ENCODE assay signal across 9 cellular contexts in the genomic region with DNA sequence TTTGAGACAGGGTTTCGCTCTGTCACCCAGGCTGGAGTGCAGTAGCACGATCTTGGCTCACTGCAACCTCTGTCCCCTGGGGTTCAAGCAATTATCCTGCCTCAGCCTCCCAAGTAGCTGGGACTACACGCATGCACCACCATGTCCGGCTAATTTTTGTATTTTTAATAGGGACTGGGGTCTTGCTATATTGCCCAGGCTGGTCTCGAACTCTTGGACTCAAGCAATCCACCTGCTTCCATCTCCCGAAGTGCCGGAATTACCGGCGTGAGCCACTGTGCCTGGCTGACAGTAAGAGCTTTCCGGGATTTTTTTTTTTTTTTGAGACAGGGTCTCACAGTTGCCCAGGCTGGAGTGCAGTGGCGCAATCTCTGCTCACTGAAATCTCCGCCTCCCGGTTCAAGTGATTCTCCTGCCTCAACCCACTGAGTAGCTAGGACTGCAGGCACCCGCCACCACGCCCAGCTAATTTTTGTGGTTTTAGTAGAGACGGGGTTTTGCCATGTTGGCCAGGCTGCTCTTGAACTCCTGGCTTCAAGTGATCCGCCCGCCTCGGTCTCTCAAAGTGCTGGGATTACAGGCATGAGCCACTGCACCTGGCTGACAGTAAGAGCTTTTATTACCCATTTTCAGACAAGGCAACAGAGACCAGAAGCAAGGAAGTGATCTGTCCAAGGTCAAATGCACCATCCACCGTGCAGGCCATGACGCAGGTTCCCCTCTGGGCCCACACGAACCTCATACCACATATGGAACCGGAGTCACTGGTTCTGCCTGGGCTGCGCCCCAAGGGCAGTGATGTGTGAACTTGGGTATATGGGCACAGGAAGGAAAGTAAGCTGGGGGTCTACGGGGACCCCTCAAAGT. TPM values are rescaled to one million over a fixed set of nuclear protein-coding genes. Genes with fewer than 3 reads are reported as not detected.
DNase-seq lines count a peak whose midpoint lies in the region; ATAC-seq, FAIRE-seq and TF ChIP-seq lines count a peak whose summit lies in the region.
"Had no signal": no experiment of that assay in that cellular context is flagged by ENCODE, and none has a peak within 500 bp of the region (broad histone marks: within the 10 kb centered on the region; RNA-seq: fewer than 3 reads in every experiment).

No MANE protein-coding gene starts in this region.

- intact Hi-C loops in kidney (cut with DNase I) (no loop called here), upper lobe of right lung (cut with DNase I) (no loop called here)

- peak; percentile 28 for DNase-seq in stimulated activated CD4-positive, alpha-beta T cell treated with anti-CD3 and anti-CD28 coated beads, Interleukin-15, amount 100 ng/mL, for 24 hours
- no peak for DNase-seq in stimulated activated CD4-positive, alpha-beta T cell treated with anti-CD3 and anti-CD28 coated beads, Interleukin-1b, Interleukin-23, amount 100 ng/mL, for 48 hours
- DNase-seq in WERI-Rb-1, result no peak
- DNase-seq in kidney, result no peak
- DNase-seq in upper lobe of right lung, result peak; percentile 88
- DNase-seq in NCI-H146 treated with DMSO at 0.1 percent for 48 hours (lab: John Stamatoyannopoulos, UW; ENCODE audit: unreplicated experiment), result no peak
- DNase-seq in pons (ENCODE audit: low spot score), result no peak
- DNase-seq: GOT3 had no signal

- FAIRE-seq in kidney (lab: Jason Lieb, UNC), result no peak

- H3K4me1 ChIP-seq in kidney (ENCODE audit: control insufficient read depth in 1 of 2, insufficient read depth in 1 of 2, low read depth in 1 of 2, low read length in 2 of 2), result peaks cover 18 to 25% of the 10 kb centered on the region in 2 donors
- peaks cover 35% of the 10 kb centered on the region for H3K4me1 ChIP-seq in upper lobe of right lung

- no peak overlapping the region for H3K4me3 ChIP-seq in WERI-Rb-1 (ENCODE audit: low read depth, low read length)
- H3K4me3 ChIP-seq in kidney (ENCODE audit: low read length in 2 of 2), result no peak overlapping the region
- H3K4me3 ChIP-seq in upper lobe of right lung, result no peak overlapping the region

- H3K9me3 ChIP-seq in WERI-Rb-1 (ENCODE audit: severe bottlenecking), result no peaks in the 10 kb centered on the region
- no peaks in the 10 kb centered on the region for H3K9me3 ChIP-seq in kidney (ENCODE audit: control insufficient read depth in 1 of 2, low read length in 2 of 2)
- no peaks in the 10 kb centered on the region for H3K9me3 ChIP-seq in upper lobe of right lung

- H3K36me3 ChIP-seq in WERI-Rb-1 (peaks cover 19% of the 10 kb centered on the region), kidney (ENCODE audit: control insufficient read depth in 1 of 2, insufficient read depth in 2 of 2, low read length in 2 of 2) (peaks cover 8 to 9% of the 10 kb centered on the region in 2 donors), upper lobe of right lung (peaks cover 3% of the 10 kb centered on the region)

- TF ChIP-seq CTCF in WERI-Rb-1 (IDR thresholded peaks at IDR 0.05; ENCODE audit: low read depth, low read length) (no peak), kidney (IDR thresholded peaks at IDR 0.05; ENCODE audit: borderline replicate concordance, extremely low read depth, insufficient read depth) (no peak), upper lobe of right lung (IDR thresholded peaks at IDR 0.05) (no peak)

- no peaks in the 10 kb centered on the region for H3K27me3 ChIP-seq in WERI-Rb-1 (ENCODE audit: insufficient read depth, low read depth, severe bottlenecking)
- H3K27me3 ChIP-seq in upper lobe of right lung, result no peaks in the 10 kb centered on the region

- peak overlapping the region in 1 of 2 donors; percentile 51 for H3K9ac ChIP-seq in kidney (ENCODE audit: low read length in 2 of 2)

- peak overlapping the region; percentile 34; the same call in 1 of the 2 replicates for H3K27ac ChIP-seq in WERI-Rb-1
- H3K27ac ChIP-seq in kidney (ENCODE audit: low read depth in 2 of 2, low read length in 2 of 2), result peak overlapping the region; percentile 88 to 91
- peak overlapping the region; percentile 93 for H3K27ac ChIP-seq in upper lobe of right lung

- ATAC-seq in upper lobe of right lung (peak; percentile 29), GM18858 (IDR thresholded peaks at IDR 0.05; ENCODE audit: unreplicated experiment) (no peak)

RNA-seq across cellular contexts. Expression of a gene that starts 21.0 kb away (rescaled TPM):
- 17.9 TPM for total RNA-seq in kidney
- polyA plus RNA-seq in kidney (ENCODE audit: insufficient read depth, low read depth, low replicate concordance), result 5.2 TPM
- total RNA-seq in upper lobe of right lung, result 17.8 TPM

RNA-seq across cellular contexts. Expression of a gene that starts 32.8 kb away (rescaled TPM):
- total RNA-seq in kidney (35.5 TPM), upper lobe of right lung (35.1 TPM)
- polyA plus RNA-seq in kidney (ENCODE audit: insufficient read depth, low read depth, low replicate concordance), result 21.9 TPM

RNA-seq across cellular contexts. Expression of a gene that starts 42.8 kb away (rescaled TPM):
- total RNA-seq in kidney (not detected), upper lobe of right lung (not detected)
- polyA plus RNA-seq in kidney (ENCODE audit: insufficient read depth, low read depth, low replicate concordance), result not detected

RNA-seq across cellular contexts. Expression of a gene that starts 46.5 kb away (rescaled TPM):
- total RNA-seq in kidney, result 14.1 TPM
- polyA plus RNA-seq in kidney (ENCODE audit: insufficient read depth, low read depth, low replicate concordance), result 3.1 TPM
- 16.2 TPM for total RNA-seq in upper lobe of right lung

RNA-seq across cellular contexts. Expression of a gene that starts 46.9 kb away (rescaled TPM):
- total RNA-seq in kidney (3.0 TPM), upper lobe of right lung (2.8 TPM)
- polyA plus RNA-seq in kidney (ENCODE audit: insufficient read depth, low read depth, low replicate concordance), result not detected

Comparison
In these comparisons a context has a peak if more than half of its experiments do, and no peak if none do; other contexts are left out.
1. DNase-seq: peak in stimulated activated CD4-positive, alpha-beta T cell treated with anti-CD3 and anti-CD28 coated beads, Interleukin-15, amount 100 ng/mL, for 24 hours (single experiment) and upper lobe of right lung (single experiment); none in stimulated activated CD4-positive, alpha-beta T cell treated with anti-CD3 and anti-CD28 coated beads, Interleukin-1b, Interleukin-23, amount 100 ng/mL, for 48 hours (single experiment), WERI-Rb-1 (single experiment), kidney (single experiment), NCI-H146 treated with DMSO at 0.1 percent for 48 hours (single experiment) and pons (single experiment).
2. H3K27ac ChIP-seq: peak in every context shown above with its lines; median percentile 93 in upper lobe of right lung; 90 in kidney; 34 in WERI-Rb-1.